In genomic region chr19:58183822-58184215, GRCh38 we compare ENCODE assay signal across 1 cellular context.
A peak's percentile ranks its signal among the peaks of the same experiment; 100 is the strongest.
TF ChIP-seq lines count a peak whose summit lies in the region.

No MANE protein-coding gene starts in this region.

TF ChIP-seq in K562, 482 proteins besides CTCF, POLR2A, EP300 and RAD21 (continued from another document):
- TF ChIP-seq ZBTB1 (CRISPR knock-in tag; IDR thresholded peaks at IDR 0.05; ENCODE audit: borderline replicate concordance, low read depth) (peak; percentile 29; the same call in 1 of the 2 replicates), ZNF217 (CRISPR knock-in tag; IDR thresholded peaks at IDR 0.05) (no peak), KLF1 (tag; IDR thresholded peaks at IDR 0.05) (peak; percentile 94; the same call in 1 of the 2 replicates), ZNF282 (CRISPR knock-in tag; IDR thresholded peaks at IDR 0.05) (0 out of 2 replicates have a peak, but pooled peaks have one; percentile 61), PRMT5 (CRISPR knock-in tag; IDR thresholded peaks at IDR 0.05) (peak; percentile 10; the same call in 1 of the 2 replicates), ZNF79 (CRISPR knock-in tag; IDR thresholded peaks at IDR 0.05; ENCODE audit: low read depth) (no peak), ZC3H4 (CRISPR knock-in tag; IDR thresholded peaks at IDR 0.05; ENCODE audit: borderline replicate concordance) (0 out of 2 replicates have a peak, but pooled peaks have one; percentile 3), RNF2 (IDR thresholded peaks at IDR 0.05) (0 out of 2 replicates have a peak, but pooled peaks have one; percentile 1), RBM22 (IDR thresholded peaks at IDR 0.05; ENCODE audit: low read depth, low read length, poor library complexity, severe bottlenecking) (no peak), GATAD2A (IDR thresholded peaks at IDR 0.05) (0 out of 2 replicates have a peak, but pooled peaks have one; percentile 11), ZNF766 (CRISPR knock-in tag; conservative IDR thresholded peaks at IDR 0.05) (no peak), ZNF551 (CRISPR knock-in tag; IDR thresholded peaks at IDR 0.05) (no peak), ZC3H11A (IDR thresholded peaks at IDR 0.05; ENCODE audit: low read depth, low read length) (no peak), STAG1 (CRISPR knock-in tag; IDR thresholded peaks at IDR 0.05; ENCODE audit: borderline replicate concordance) (no peak), ZNF699 (CRISPR knock-in tag; IDR thresholded peaks at IDR 0.05; ENCODE audit: insufficient replicate concordance) (no peak), ZC3H8 (IDR thresholded peaks at IDR 0.05) (no peak), ARNT (IDR thresholded peaks at IDR 0.05) (peak in 1 of 2 experiments; percentile 58; a peak in 1 of 4 replicates), ZNF449 (CRISPR knock-in tag; IDR thresholded peaks at IDR 0.05) (no peak), HDAC1 (IDR thresholded peaks at IDR 0.05) (peak in 1 of 2 experiments; percentile 27; a peak in 1 of 4 replicates), FOSL1 (tag; conservative IDR thresholded peaks at IDR 0.05) (peak; percentile 67), PHB (CRISPR knock-in tag; IDR thresholded peaks at IDR 0.05) (no peak), ZNF584 (CRISPR knock-in tag; IDR thresholded peaks at IDR 0.05; ENCODE audit: low read depth) (0 out of 2 replicates have a peak, but pooled peaks have one; percentile 19), HMGXB4 (CRISPR knock-in tag; IDR thresholded peaks at IDR 0.05) (peak; percentile 38; the same call in 1 of the 2 replicates), KDM4B (IDR thresholded peaks at IDR 0.05; ENCODE audit: borderline replicate concordance in 2 of 2, low read depth in 1 of 2) (peak in 1 of 2 experiments; percentile 1; a peak in 1 of 4 replicates), USF2 (CRISPR knock-in tag; IDR thresholded peaks at IDR 0.05) (peak; percentile 17; the same call in 1 of the 2 replicates), JUND (IDR thresholded peaks at IDR 0.05; ENCODE audit: borderline replicate concordance, low read depth, low read length) (no peak), JUND (tag; IDR thresholded peaks at IDR 0.05; ENCODE audit: borderline replicate concordance, low read depth, low read length) (no peak; the same call in 2 of the 3 replicates), ETV6 (IDR thresholded peaks at IDR 0.05; ENCODE audit: borderline replicate concordance in 1 of 2, low read depth in 2 of 2, low read length in 1 of 2) (0 out of 4 replicates have a peak, but pooled peaks of 1 of the 2 experiments have one; percentile 2), ETV6 (CRISPR knock-in tag; IDR thresholded peaks at IDR 0.05; ENCODE audit: borderline replicate concordance) (peak; percentile 42; the same call in 1 of the 2 replicates), ZNF408 (CRISPR knock-in tag; IDR thresholded peaks at IDR 0.05; ENCODE audit: low read depth) (no peak), CBX3 (IDR thresholded peaks at IDR 0.05; ENCODE audit: borderline replicate concordance in 1 of 2, low read length in 2 of 2) (peak in 1 of 2 experiments; percentile 61; a peak in 1 of 3 replicates), TRIM24 (IDR thresholded peaks at IDR 0.05) (0 out of 4 replicates have a peak, but pooled peaks of 1 of the 2 experiments have one; percentile 30), ZNF140 (CRISPR knock-in tag; IDR thresholded peaks at IDR 0.05) (no peak)
- TF ChIP-seq, protein P1, sequence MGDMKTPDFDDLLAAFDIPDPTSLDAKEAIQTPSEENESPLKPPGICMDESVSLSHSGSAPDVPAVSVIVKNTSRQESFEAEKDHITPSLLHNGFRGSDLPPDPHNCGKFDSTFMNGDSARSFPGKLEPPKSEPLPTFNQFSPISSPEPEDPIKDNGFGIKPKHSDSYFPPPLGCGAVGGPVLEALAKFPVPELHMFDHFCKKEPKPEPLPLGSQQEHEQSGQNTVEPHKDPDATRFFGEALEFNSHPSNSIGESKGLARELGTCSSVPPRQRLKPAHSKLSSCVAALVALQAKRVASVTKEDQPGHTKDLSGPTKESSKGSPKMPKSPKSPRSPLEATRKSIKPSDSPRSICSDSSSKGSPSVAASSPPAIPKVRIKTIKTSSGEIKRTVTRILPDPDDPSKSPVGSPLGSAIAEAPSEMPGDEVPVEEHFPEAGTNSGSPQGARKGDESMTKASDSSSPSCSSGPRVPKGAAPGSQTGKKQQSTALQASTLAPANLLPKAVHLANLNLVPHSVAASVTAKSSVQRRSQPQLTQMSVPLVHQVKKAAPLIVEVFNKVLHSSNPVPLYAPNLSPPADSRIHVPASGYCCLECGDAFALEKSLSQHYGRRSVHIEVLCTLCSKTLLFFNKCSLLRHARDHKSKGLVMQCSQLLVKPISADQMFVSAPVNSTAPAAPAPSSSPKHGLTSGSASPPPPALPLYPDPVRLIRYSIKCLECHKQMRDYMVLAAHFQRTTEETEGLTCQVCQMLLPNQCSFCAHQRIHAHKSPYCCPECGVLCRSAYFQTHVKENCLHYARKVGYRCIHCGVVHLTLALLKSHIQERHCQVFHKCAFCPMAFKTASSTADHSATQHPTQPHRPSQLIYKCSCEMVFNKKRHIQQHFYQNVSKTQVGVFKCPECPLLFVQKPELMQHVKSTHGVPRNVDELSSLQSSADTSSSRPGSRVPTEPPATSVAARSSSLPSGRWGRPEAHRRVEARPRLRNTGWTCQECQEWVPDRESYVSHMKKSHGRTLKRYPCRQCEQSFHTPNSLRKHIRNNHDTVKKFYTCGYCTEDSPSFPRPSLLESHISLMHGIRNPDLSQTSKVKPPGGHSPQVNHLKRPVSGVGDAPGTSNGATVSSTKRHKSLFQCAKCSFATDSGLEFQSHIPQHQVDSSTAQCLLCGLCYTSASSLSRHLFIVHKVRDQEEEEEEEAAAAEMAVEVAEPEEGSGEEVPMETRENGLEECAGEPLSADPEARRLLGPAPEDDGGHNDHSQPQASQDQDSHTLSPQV (IDR thresholded peaks at IDR 0.05), result no peak
- TF ChIP-seq, protein P2, sequence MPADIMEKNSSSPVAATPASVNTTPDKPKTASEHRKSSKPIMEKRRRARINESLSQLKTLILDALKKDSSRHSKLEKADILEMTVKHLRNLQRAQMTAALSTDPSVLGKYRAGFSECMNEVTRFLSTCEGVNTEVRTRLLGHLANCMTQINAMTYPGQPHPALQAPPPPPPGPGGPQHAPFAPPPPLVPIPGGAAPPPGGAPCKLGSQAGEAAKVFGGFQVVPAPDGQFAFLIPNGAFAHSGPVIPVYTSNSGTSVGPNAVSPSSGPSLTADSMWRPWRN (IDR thresholded peaks at IDR 0.05; ENCODE audit: low read depth), result no peak
- TF ChIP-seq, protein P3, sequence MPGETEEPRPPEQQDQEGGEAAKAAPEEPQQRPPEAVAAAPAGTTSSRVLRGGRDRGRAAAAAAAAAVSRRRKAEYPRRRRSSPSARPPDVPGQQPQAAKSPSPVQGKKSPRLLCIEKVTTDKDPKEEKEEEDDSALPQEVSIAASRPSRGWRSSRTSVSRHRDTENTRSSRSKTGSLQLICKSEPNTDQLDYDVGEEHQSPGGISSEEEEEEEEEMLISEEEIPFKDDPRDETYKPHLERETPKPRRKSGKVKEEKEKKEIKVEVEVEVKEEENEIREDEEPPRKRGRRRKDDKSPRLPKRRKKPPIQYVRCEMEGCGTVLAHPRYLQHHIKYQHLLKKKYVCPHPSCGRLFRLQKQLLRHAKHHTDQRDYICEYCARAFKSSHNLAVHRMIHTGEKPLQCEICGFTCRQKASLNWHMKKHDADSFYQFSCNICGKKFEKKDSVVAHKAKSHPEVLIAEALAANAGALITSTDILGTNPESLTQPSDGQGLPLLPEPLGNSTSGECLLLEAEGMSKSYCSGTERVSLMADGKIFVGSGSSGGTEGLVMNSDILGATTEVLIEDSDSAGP (CRISPR knock-in tag; IDR thresholded peaks at IDR 0.05), result 0 out of 2 replicates have a peak, but pooled peaks have one; percentile 10
- TF ChIP-seq, protein P4, sequence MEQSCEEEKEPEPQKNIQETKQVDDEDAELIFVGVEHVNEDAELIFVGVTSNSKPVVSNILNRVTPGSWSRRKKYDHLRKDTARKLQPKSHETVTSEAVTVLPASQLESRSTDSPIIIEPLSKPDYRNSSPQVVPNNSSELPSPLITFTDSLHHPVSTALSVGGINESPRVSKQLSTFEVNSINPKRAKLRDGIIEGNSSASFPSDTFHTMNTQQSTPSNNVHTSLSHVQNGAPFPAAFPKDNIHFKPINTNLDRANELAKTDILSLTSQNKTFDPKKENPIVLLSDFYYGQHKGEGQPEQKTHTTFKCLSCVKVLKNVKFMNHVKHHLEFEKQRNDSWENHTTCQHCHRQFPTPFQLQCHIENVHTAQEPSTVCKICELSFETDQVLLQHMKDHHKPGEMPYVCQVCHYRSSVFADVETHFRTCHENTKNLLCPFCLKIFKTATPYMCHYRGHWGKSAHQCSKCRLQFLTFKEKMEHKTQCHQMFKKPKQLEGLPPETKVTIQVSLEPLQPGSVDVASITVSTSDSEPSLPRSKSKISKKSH (CRISPR knock-in tag; IDR thresholded peaks at IDR 0.05), result no peak
- TF ChIP-seq, protein P5, sequence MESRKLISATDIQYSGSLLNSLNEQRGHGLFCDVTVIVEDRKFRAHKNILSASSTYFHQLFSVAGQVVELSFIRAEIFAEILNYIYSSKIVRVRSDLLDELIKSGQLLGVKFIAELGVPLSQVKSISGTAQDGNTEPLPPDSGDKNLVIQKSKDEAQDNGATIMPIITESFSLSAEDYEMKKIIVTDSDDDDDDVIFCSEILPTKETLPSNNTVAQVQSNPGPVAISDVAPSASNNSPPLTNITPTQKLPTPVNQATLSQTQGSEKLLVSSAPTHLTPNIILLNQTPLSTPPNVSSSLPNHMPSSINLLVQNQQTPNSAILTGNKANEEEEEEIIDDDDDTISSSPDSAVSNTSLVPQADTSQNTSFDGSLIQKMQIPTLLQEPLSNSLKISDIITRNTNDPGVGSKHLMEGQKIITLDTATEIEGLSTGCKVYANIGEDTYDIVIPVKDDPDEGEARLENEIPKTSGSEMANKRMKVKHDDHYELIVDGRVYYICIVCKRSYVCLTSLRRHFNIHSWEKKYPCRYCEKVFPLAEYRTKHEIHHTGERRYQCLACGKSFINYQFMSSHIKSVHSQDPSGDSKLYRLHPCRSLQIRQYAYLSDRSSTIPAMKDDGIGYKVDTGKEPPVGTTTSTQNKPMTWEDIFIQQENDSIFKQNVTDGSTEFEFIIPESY (CRISPR knock-in tag; IDR thresholded peaks at IDR 0.05), result peak; percentile 63
